In genomic region chr20:43541214-43541613, GRCh38 we compare ENCODE assay signal across 1 cellular context.
TF ChIP-seq lines count a peak whose summit lies in the region.

No MANE protein-coding gene starts in this region.

TF ChIP-seq in SK-N-SH, 30 proteins besides CTCF, POLR2A, EP300 and RAD21 (continued from another document):
- TF ChIP-seq, protein P1, sequence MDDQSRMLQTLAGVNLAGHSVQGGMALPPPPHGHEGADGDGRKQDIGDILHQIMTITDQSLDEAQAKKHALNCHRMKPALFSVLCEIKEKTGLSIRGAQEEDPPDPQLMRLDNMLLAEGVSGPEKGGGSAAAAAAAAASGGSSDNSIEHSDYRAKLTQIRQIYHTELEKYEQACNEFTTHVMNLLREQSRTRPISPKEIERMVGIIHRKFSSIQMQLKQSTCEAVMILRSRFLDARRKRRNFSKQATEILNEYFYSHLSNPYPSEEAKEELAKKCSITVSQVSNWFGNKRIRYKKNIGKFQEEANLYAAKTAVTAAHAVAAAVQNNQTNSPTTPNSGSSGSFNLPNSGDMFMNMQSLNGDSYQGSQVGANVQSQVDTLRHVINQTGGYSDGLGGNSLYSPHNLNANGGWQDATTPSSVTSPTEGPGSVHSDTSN (IDR thresholded peaks at IDR 0.05), result peak; percentile 89
- TF ChIP-seq GABPA (IDR thresholded peaks at IDR 0.05; ENCODE audit: low read depth), result no peak
- TF ChIP-seq ELF1 (IDR thresholded peaks at IDR 0.05), result no peak
- no peak for TF ChIP-seq FOXM1 (IDR thresholded peaks at IDR 0.05; ENCODE audit: low read depth)
- TF ChIP-seq, protein P2, sequence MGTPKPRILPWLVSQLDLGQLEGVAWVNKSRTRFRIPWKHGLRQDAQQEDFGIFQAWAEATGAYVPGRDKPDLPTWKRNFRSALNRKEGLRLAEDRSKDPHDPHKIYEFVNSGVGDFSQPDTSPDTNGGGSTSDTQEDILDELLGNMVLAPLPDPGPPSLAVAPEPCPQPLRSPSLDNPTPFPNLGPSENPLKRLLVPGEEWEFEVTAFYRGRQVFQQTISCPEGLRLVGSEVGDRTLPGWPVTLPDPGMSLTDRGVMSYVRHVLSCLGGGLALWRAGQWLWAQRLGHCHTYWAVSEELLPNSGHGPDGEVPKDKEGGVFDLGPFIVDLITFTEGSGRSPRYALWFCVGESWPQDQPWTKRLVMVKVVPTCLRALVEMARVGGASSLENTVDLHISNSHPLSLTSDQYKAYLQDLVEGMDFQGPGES (IDR thresholded peaks at IDR 0.05; ENCODE audit: low read depth, low read length), result no peak
- no peak for TF ChIP-seq FOXJ3 (CRISPR knock-in tag; IDR thresholded peaks at IDR 0.05)
- TF ChIP-seq TCF12 (IDR thresholded peaks at IDR 0.05), result peak; percentile 46; the same call in 1 of the 2 replicates
